18 cellular contexts compared by ENCODE assay signal in the genomic region with DNA sequence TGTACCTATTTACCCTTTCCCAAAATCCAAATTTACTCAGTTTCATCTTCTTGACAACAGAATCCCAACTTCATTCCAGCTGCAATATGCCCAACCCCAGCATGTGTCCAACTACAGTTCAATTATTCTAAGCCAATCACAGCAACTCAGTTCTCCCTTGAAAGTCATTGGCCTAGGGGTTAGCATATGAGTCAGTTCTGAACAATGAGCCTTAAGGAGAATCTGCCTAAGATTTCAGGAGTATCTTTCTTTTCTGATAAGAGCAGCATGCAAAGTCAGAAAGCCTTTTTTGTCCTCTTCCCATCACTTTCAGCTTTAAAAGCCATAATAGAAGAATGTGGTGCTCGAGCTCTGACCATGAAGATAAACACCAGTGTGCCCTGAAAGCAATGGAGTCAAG.
"Had no signal": no experiment of that assay in that cellular context is flagged by ENCODE, and none has a peak within 500 bp of the region (broad histone marks: within the 10 kb centered on the region; RNA-seq: fewer than 3 reads in every experiment).

No MANE protein-coding gene starts in this region.

- H3K4me1 ChIP-seq: lower lobe of right lung, parathyroid adenoma, tibial artery had no signal

- DNase-seq: activated CD4-positive, alpha-beta T cell treated with anti-CD3 and anti-CD28 coated beads, Interleukin-2, amount 50 U/mL, for 1 hour; activated CD4-positive, CD25-positive, alpha-beta regulatory T cell; activated naive CD4-positive, alpha-beta T cell treated with anti-CD3 and anti-CD28 coated beads, Interleukin-2, amount 10 ng/mL, durations not matched to agents 7 days and 5 days; activated T-cell treated with anti-CD3 and anti-CD28 coated beads for 4 hours; dermis blood vessel endothelial cell; left cardiac atrium; lower lobe of right lung; naive B cell; retina; T-helper 2 cell; tibial artery had no signal

- H3K4me3 ChIP-seq: hepatocyte, lower lobe of right lung, skin epidermis, tibial artery, vagina had no signal

- ATAC-seq: esophagus mucosa; left cardiac atrium; lower lobe of right lung; stimulated activated effector memory CD8-positive, alpha-beta T cell treated with anti-CD3 and anti-CD28 coated beads, Interleukin-12 subunit alpha, Interleukin-12 subunit beta, amount 100 ng/mL, for 72 hours had no signal

- H2AFZ ChIP-seq: hepatocyte, parathyroid adenoma had no signal

- H3K9ac ChIP-seq: parathyroid adenoma had no signal

- H3K4me2 ChIP-seq: hepatocyte had no signal

- H3K9me3 ChIP-seq: lower lobe of right lung, vagina had no signal

- FAIRE-seq: TTC549 had no signal

- H3K79me2 ChIP-seq: hepatocyte, parathyroid adenoma had no signal

- H3K27ac ChIP-seq: hepatocyte, lower lobe of right lung, parathyroid adenoma, skin epidermis, tibial artery, vagina had no signal

- H3K36me3 ChIP-seq: lower lobe of right lung, tibial artery, vagina had no signal

- H3K27me3 ChIP-seq: hepatocyte, tibial artery, vagina had no signal
